In genomic region chr9:31119882-31120481, GRCh38 we compare ENCODE assay signal across 9 cellular contexts.
DNase-seq lines count a peak whose midpoint lies in the region; ATAC-seq and TF ChIP-seq lines count a peak whose summit lies in the region.
"Had no signal": no experiment of that assay in that cellular context is flagged by ENCODE, and none has a peak within 500 bp of the region (broad histone marks: within the 10 kb centered on the region; RNA-seq: fewer than 3 reads in every experiment).

No MANE protein-coding gene starts in this region.

- peak in 1 of 3 experiments; percentile 27 for TF ChIP-seq CTCF in vagina (IDR thresholded peaks at IDR 0.05)

- peaks cover 0 to 2% of the 10 kb centered on the region in 2 donors for H3K9me3 Mint-ChIP-seq in stimulated activated naive B cell treated with anti-CD40 and anti-IgM and Interleukin-4, amounts not matched to agents 10 μg/mL and 1 μg/mL and 100 μg/mL, for 72 hours

- H3K27ac ChIP-seq in right cardiac atrium (ENCODE audit: low read length), result no peak overlapping the region
- H3K27ac ChIP-seq in vagina, result no peak overlapping the region

- H3K4me3 Mint-ChIP-seq in stimulated activated naive B cell treated with anti-CD40 and anti-IgM and Interleukin-4, amounts not matched to agents 10 μg/mL and 1 μg/mL and 100 μg/mL, for 72 hours, result no peak overlapping the region
- H3K4me3 Mint-ChIP-seq: activated naive CD8-positive, alpha-beta T cell treated with anti-CD3 and anti-CD28 coated beads, Interleukin-2, amount 10 ng/mL, durations not matched to agents 7 days and 5 days had no signal

- no peak for TF ChIP-seq POLR2A in vagina (IDR thresholded peaks at IDR 0.05)

- H3K36me3 Mint-ChIP-seq in stimulated activated naive B cell treated with anti-CD40 and anti-IgM and Interleukin-4, amounts not matched to agents 10 μg/mL and 1 μg/mL and 100 μg/mL, for 72 hours, result no peaks in the 10 kb centered on the region
- H3K36me3 Mint-ChIP-seq: activated naive CD8-positive, alpha-beta T cell treated with anti-CD3 and anti-CD28 coated beads, Interleukin-2, amount 10 ng/mL, durations not matched to agents 7 days and 5 days had no signal

- H3K4me3 ChIP-seq in right cardiac atrium (ENCODE audit: low read length) (no peak overlapping the region), vagina (no peak overlapping the region)

- no peaks in the 10 kb centered on the region for H3K9me3 ChIP-seq in right cardiac atrium (ENCODE audit: control insufficient read depth, low read length)
- H3K9me3 ChIP-seq in vagina, result no peaks in the 10 kb centered on the region

- no peak overlapping the region for H3K27ac Mint-ChIP-seq in stimulated activated naive B cell treated with anti-CD40 and anti-IgM and Interleukin-4, amounts not matched to agents 10 μg/mL and 1 μg/mL and 100 μg/mL, for 72 hours
- H3K27ac Mint-ChIP-seq: activated naive CD8-positive, alpha-beta T cell treated with anti-CD3 and anti-CD28 coated beads, Interleukin-2, amount 10 ng/mL, durations not matched to agents 7 days and 5 days had no signal

- ATAC-seq in HG02759 (IDR thresholded peaks at IDR 0.05; ENCODE audit: unreplicated experiment) (peak; percentile 92), right cardiac atrium (peak; percentile 34 to 57)
- ATAC-seq in stimulated activated naive B cell treated with anti-CD40 and anti-IgM and Interleukin-4, amounts not matched to agents 10 μg/mL and 1 μg/mL and 100 μg/mL, for 72 hours (replicated peaks), result peak; percentile 83 to 86

- intact Hi-C loops in right cardiac atrium (cut with DNase I), result loop anchor here in 2 of 4 donors (5.0 to 10.0 kb wide), 2 partner anchors 675 to 682 kb away; no protein-coding TSS in a partner anchor
- intact Hi-C loops in vagina (cut with DNase I), result no loop called here

- H3K36me3 ChIP-seq in vagina, result no peaks in the 10 kb centered on the region

- H3K4me1 ChIP-seq in right cardiac atrium (ENCODE audit: control insufficient read depth, insufficient read depth, low read length) (no peaks in the 10 kb centered on the region), vagina (no peaks in the 10 kb centered on the region)

- no peaks in the 10 kb centered on the region for H3K4me1 Mint-ChIP-seq in stimulated activated naive B cell treated with anti-CD40 and anti-IgM and Interleukin-4, amounts not matched to agents 10 μg/mL and 1 μg/mL and 100 μg/mL, for 72 hours
- H3K4me1 Mint-ChIP-seq: activated naive CD8-positive, alpha-beta T cell treated with anti-CD3 and anti-CD28 coated beads, Interleukin-2, amount 10 ng/mL, durations not matched to agents 7 days and 5 days had no signal

- DNase-seq in activated CD8-positive, alpha-beta memory T cell treated with anti-CD3 and anti-CD28 coated beads, Interleukin-2, amount 50 U/mL, for 1 hour (ENCODE audit: extremely low read depth), result peak; percentile 5
- DNase-seq in activated CD8-positive, alpha-beta memory T cell treated with anti-CD3 and anti-CD28 coated beads for 24 hours, result no peak
- DNase-seq in NCI-H2029 (lab: John Stamatoyannopoulos, UW) (peak; percentile 21), right cardiac atrium (peak in 1 of 3 donors; percentile 10), vagina (ENCODE audit: extremely low spot score in 2 of 2) (no peak)
- DNase-seq in activated T-cell treated with anti-CD3 and anti-CD28 coated beads, Interleukin-2, amount 50 U/mL, for 1 hour, result peak; percentile 26
- peak; percentile 6 for DNase-seq in stimulated activated naive B cell treated with anti-CD40 and anti-IgM and Interleukin-4, amounts not matched to agents 10 μg/mL and 1 μg/mL and 100 μg/mL, for 72 hours
- DNase-seq: activated naive CD8-positive, alpha-beta T cell treated with anti-CD3 and anti-CD28 coated beads, Interleukin-2, amount 10 ng/mL, durations not matched to agents 7 days and 5 days had no signal

- H3K27me3 ChIP-seq in right cardiac atrium (ENCODE audit: control insufficient read depth, insufficient read depth) (no peaks in the 10 kb centered on the region), vagina (no peaks in the 10 kb centered on the region)

- 42% methylated on average over 6 of the region's 6 CpGs for WGBS in right cardiac atrium

- H3K27me3 Mint-ChIP-seq in stimulated activated naive B cell treated with anti-CD40 and anti-IgM and Interleukin-4, amounts not matched to agents 10 μg/mL and 1 μg/mL and 100 μg/mL, for 72 hours, result peaks cover 0 to 4% of the 10 kb centered on the region in 2 donors
- H3K27me3 Mint-ChIP-seq: activated naive CD8-positive, alpha-beta T cell treated with anti-CD3 and anti-CD28 coated beads, Interleukin-2, amount 10 ng/mL, durations not matched to agents 7 days and 5 days had no signal

Comparison
In these comparisons a context has a peak if more than half of its experiments do, and no peak if none do; other contexts are left out.
1. DNase-seq: peak in activated CD8-positive, alpha-beta memory T cell treated with anti-CD3 and anti-CD28 coated beads, Interleukin-2, amount 50 U/mL, for 1 hour (single experiment), NCI-H2029 (single experiment), activated T-cell treated with anti-CD3 and anti-CD28 coated beads, Interleukin-2, amount 50 U/mL, for 1 hour (single experiment) and stimulated activated naive B cell treated with anti-CD40 and anti-IgM and Interleukin-4, amounts not matched to agents 10 μg/mL and 1 μg/mL and 100 μg/mL, for 72 hours (single experiment); none in activated CD8-positive, alpha-beta memory T cell treated with anti-CD3 and anti-CD28 coated beads for 24 hours (single experiment) and vagina (0 of 2).
2. Peak in every context shown above with its lines, with median percentiles within 50 percentile points of each other: ATAC-seq.